In genomic region chr7:92945840-92946239, GRCh38 we compare ENCODE assay signal across 27 cellular contexts.
DNase-seq lines count a peak whose midpoint lies in the region; ATAC-seq, FAIRE-seq and TF ChIP-seq lines count a peak whose summit lies in the region.
"Had no signal": no experiment of that assay in that cellular context is flagged by ENCODE, and none has a peak within 500 bp of the region (broad histone marks: within the 10 kb centered on the region; RNA-seq: fewer than 3 reads in every experiment).

No MANE protein-coding gene starts in this region.

- H3K9me3 ChIP-seq in K562 (replicated peaks; ENCODE audit: control insufficient read depth, insufficient read depth, low read depth, low read length) (no peaks in the 10 kb centered on the region), mucosa of descending colon (no peaks in the 10 kb centered on the region), suprapubic skin (no peaks in the 10 kb centered on the region)
- H3K9me3 ChIP-seq: BE2C, BLaER1 had no signal

- no peaks in the 10 kb centered on the region for H3K36me3 ChIP-seq in K562 (ENCODE audit: control insufficient read depth, insufficient read depth, low read length)
- H3K36me3 ChIP-seq in mucosa of descending colon (ENCODE audit: low read depth), result no peaks in the 10 kb centered on the region
- H3K36me3 ChIP-seq in suprapubic skin, result no peaks in the 10 kb centered on the region
- H3K36me3 ChIP-seq: BE2C, BLaER1 had no signal

- in situ Hi-C loops in K562 (cut with MboI), result no loop called here
- in situ Hi-C loops in GM13976 (cut with MboI; ENCODE audit: low sequenced_read_pairs, unreplicated experiment), result no loop called here

- BruUV-seq in K562 (replicated peaks; lab: Mats Ljungman, UMichigan), result no TSS peak

- POLR2A ChIA-PET in K562 (lab: Yijun Ruan, JAX), result interaction anchor here (0.6 kb wide), 1 partner anchor 11 kb away, joined by 3 read pairs; no protein-coding TSS in a partner anchor

- no peak overlapping the region for H3K4me3 ChIP-seq in K562
- no peak overlapping the region for H3K4me3 ChIP-seq in mucosa of descending colon
- no peak overlapping the region for H3K4me3 ChIP-seq in suprapubic skin
- H3K4me3 ChIP-seq: A549, BLaER1, GM12878 had no signal

- no peaks in the 10 kb centered on the region for H3K79me2 ChIP-seq in K562 (ENCODE audit: control insufficient read depth, insufficient read depth, low read length)

- TF ChIP-seq CTCF in K562 (IDR thresholded peaks at IDR 0.05 in 2 of 3, conservative IDR thresholded peaks at IDR 0.05 in 1 of 3; ENCODE audit: insufficient read depth in 2 of 3, low read depth in 1 of 3, low read length in 3 of 3), result no peak
- TF ChIP-seq CTCF in mucosa of descending colon (IDR thresholded peaks at IDR 0.05), result no peak
- no peak for TF ChIP-seq CTCF in suprapubic skin (IDR thresholded peaks at IDR 0.05)
- TF ChIP-seq CTCF in GM13976 (IDR thresholded peaks at IDR 0.05; ENCODE audit: borderline replicate concordance, control extremely low read depth, extremely low read depth, insufficient read depth, missing control alignments), result no peak

- H3K4me1 ChIP-seq in K562 (replicated peaks in 1 of 2; ENCODE audit: control insufficient read depth in 2 of 2, insufficient read depth in 2 of 2, low read length in 2 of 2) (no peaks in the 10 kb centered on the region), mucosa of descending colon (ENCODE audit: low read depth) (peaks cover 10% of the 10 kb centered on the region), suprapubic skin (peaks cover 19% of the 10 kb centered on the region)
- H3K4me1 ChIP-seq: A549, BE2C, BLaER1 had no signal

- no peak overlapping the region for H3K4me2 ChIP-seq in K562 (ENCODE audit: insufficient read depth, low read length)
- H3K4me2 ChIP-seq: A549, BLaER1 had no signal

- no peak overlapping the region for H3K27ac ChIP-seq in K562 (ENCODE audit: extremely low read depth, low read depth, low read length)
- H3K27ac ChIP-seq in suprapubic skin, result peak overlapping the region; percentile 24
- H3K27ac ChIP-seq: 22Rv1, A549, BLaER1 had no signal

- ATAC-seq in K562 (no peak), left colon (peak; percentile 66), mucosa of descending colon (peak; percentile 66)
- ATAC-seq: A549, GM12878 had no signal

- H3K9ac ChIP-seq in K562 (ENCODE audit: insufficient read depth in 1 of 2, low read depth in 2 of 2, low read length in 2 of 2), result no peak overlapping the region
- H3K9ac ChIP-seq: BLaER1 had no signal

- H2AFZ ChIP-seq in K562 (ENCODE audit: low read depth, low read length), result no peak overlapping the region

- FAIRE-seq in K562 (lab: Jason Lieb, UNC) (no peak), RCC 7860 (lab: Jason Lieb, UNC) (no peak)
- FAIRE-seq: A549, GM12878, GM12892, GM19239 had no signal

- CTCF ChIA-PET in K562 (lab: Yijun Ruan, JAX; ENCODE audit: low intra/inter-chr PET ratio), result no interaction called here

- 16% methylated on average over 4 of the region's 4 CpGs for WGBS in K562 (ENCODE audit: insufficient coverage, low coverage, missing lambda C conversion rate)
- WGBS in suprapubic skin, result 52% methylated on average over 4 of the region's 4 CpGs

- H3K27me3 ChIP-seq in K562 (ENCODE audit: control insufficient read depth in 2 of 2, insufficient read depth in 2 of 2, low read length in 2 of 2) (no peaks in the 10 kb centered on the region), suprapubic skin (no peaks in the 10 kb centered on the region)
- H3K27me3 ChIP-seq: BE2C, BLaER1 had no signal

- no peaks in the 10 kb centered on the region for H3K9me1 ChIP-seq in K562 (ENCODE audit: control insufficient read depth, insufficient read depth, low read length)

- no peak for TF ChIP-seq RAD21 in K562 (CRISPR knock-in tag; conservative IDR thresholded peaks at IDR 0.05 in 1 of 2, IDR thresholded peaks at IDR 0.05 in 1 of 2)

- intact Hi-C loops in K562 (cut with micrococcal nuclease), result loop anchor here (5.0 kb wide), 1 partner anchor 101 kb away; no protein-coding TSS in a partner anchor
- intact Hi-C loops in left colon (cut with DNase I, micrococcal nuclease), result no loop called here
- intact Hi-C loops in mucosa of descending colon (cut with DNase I, micrococcal nuclease), result no loop called here

- TF ChIP-seq POLR2A in K562 (conservative IDR thresholded peaks at IDR 0.05) (no peak), suprapubic skin (IDR thresholded peaks at IDR 0.05) (no peak)

- no peak for TF ChIP-seq EP300 in K562 (IDR thresholded peaks at IDR 0.05; ENCODE audit: low read length)
- TF ChIP-seq EP300 in suprapubic skin (IDR thresholded peaks at IDR 0.05), result no peak

- no peak for DNase-seq in K562 (ENCODE audit: extremely low read depth in 1 of 4, low spot score in 3 of 4)
- DNase-seq in left colon, result no peak
- DNase-seq in mucosa of descending colon, result peak in 1 of 3 donors; percentile 42
- no peak for DNase-seq in suprapubic skin (ENCODE audit: low spot score in 2 of 2)
- no peak for DNase-seq in Ammon's horn (ENCODE audit: low spot score)
- DNase-seq in RCC 7860 (ENCODE audit: low spot score), result no peak
- DNase-seq in GM13976 (ENCODE audit: low spot score), result no peak
- DNase-seq: AML-193; BE2C; C1 segment of cervical spinal cord; CD4-positive, alpha-beta memory T cell; CD4-positive, CD25-positive, alpha-beta regulatory T cell; CD8-positive, alpha-beta memory T cell; COR-L47; DMS 273 treated with DMSO at 0.1 percent for 48 hours; DMS153; DMS53; DMS79; DND-41; EL; GDM1 had no signal

- no peaks in the 10 kb centered on the region for H4K20me1 ChIP-seq in K562 (replicated peaks; ENCODE audit: control insufficient read depth, insufficient read depth, low read length)
- H4K20me1 ChIP-seq: BLaER1 had no signal

TF ChIP-seq in K562, 482 proteins besides CTCF, POLR2A, EP300 and RAD21:
- TF ChIP-seq ZNF431 (CRISPR knock-in tag; IDR thresholded peaks at IDR 0.05) (no peak), NFIC (IDR thresholded peaks at IDR 0.05) (peak; percentile 13; the same call in 1 of the 2 replicates)
